1 cellular context compared by ENCODE assay signal in the genomic region with DNA sequence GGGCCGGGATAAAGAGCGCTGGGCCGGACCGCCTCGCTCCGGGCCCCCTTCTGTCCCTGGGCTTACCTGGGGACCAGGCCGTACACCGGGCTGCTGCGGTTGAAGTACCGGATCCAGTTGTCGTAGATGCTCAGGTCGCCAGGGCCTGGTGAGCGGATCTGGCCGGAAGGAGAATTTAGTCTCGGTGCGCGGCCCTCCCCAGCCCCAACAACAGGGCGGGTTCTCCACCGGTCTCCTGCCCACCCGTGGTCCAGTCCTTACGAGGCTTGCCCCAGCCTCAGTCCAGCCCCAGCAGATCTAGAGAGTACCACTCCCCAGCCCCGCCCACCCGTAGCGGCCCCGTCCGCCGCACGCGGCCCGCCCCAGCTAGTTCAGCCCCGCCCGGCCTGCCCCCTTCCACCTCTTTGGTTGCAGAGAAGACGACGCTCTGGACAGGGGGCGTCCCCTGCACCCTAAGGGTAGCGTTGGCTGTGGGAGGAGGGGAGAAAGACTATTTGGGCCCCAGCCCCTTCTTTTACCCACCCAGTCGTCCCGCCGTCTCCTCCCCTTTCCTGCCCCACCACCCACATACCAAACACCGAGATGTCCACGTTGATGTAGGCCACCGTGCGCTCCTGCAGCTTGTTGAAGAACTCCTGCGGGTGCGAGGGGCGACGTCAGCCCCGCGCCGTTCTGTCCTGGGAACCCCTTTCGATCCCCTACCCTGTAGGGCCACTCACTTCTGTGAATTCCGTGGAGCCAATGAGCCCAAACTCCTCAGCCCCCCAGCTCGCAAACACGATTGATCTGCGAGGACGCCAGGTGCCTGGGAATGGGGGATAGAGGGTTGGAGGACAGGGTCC.
TF ChIP-seq lines count a peak whose summit lies in the region.

No MANE protein-coding gene starts in this region.

TF ChIP-seq in GM23338, 12 proteins besides CTCF, POLR2A, EP300 and RAD21 (continued from another document):
- TF ChIP-seq, protein P1, sequence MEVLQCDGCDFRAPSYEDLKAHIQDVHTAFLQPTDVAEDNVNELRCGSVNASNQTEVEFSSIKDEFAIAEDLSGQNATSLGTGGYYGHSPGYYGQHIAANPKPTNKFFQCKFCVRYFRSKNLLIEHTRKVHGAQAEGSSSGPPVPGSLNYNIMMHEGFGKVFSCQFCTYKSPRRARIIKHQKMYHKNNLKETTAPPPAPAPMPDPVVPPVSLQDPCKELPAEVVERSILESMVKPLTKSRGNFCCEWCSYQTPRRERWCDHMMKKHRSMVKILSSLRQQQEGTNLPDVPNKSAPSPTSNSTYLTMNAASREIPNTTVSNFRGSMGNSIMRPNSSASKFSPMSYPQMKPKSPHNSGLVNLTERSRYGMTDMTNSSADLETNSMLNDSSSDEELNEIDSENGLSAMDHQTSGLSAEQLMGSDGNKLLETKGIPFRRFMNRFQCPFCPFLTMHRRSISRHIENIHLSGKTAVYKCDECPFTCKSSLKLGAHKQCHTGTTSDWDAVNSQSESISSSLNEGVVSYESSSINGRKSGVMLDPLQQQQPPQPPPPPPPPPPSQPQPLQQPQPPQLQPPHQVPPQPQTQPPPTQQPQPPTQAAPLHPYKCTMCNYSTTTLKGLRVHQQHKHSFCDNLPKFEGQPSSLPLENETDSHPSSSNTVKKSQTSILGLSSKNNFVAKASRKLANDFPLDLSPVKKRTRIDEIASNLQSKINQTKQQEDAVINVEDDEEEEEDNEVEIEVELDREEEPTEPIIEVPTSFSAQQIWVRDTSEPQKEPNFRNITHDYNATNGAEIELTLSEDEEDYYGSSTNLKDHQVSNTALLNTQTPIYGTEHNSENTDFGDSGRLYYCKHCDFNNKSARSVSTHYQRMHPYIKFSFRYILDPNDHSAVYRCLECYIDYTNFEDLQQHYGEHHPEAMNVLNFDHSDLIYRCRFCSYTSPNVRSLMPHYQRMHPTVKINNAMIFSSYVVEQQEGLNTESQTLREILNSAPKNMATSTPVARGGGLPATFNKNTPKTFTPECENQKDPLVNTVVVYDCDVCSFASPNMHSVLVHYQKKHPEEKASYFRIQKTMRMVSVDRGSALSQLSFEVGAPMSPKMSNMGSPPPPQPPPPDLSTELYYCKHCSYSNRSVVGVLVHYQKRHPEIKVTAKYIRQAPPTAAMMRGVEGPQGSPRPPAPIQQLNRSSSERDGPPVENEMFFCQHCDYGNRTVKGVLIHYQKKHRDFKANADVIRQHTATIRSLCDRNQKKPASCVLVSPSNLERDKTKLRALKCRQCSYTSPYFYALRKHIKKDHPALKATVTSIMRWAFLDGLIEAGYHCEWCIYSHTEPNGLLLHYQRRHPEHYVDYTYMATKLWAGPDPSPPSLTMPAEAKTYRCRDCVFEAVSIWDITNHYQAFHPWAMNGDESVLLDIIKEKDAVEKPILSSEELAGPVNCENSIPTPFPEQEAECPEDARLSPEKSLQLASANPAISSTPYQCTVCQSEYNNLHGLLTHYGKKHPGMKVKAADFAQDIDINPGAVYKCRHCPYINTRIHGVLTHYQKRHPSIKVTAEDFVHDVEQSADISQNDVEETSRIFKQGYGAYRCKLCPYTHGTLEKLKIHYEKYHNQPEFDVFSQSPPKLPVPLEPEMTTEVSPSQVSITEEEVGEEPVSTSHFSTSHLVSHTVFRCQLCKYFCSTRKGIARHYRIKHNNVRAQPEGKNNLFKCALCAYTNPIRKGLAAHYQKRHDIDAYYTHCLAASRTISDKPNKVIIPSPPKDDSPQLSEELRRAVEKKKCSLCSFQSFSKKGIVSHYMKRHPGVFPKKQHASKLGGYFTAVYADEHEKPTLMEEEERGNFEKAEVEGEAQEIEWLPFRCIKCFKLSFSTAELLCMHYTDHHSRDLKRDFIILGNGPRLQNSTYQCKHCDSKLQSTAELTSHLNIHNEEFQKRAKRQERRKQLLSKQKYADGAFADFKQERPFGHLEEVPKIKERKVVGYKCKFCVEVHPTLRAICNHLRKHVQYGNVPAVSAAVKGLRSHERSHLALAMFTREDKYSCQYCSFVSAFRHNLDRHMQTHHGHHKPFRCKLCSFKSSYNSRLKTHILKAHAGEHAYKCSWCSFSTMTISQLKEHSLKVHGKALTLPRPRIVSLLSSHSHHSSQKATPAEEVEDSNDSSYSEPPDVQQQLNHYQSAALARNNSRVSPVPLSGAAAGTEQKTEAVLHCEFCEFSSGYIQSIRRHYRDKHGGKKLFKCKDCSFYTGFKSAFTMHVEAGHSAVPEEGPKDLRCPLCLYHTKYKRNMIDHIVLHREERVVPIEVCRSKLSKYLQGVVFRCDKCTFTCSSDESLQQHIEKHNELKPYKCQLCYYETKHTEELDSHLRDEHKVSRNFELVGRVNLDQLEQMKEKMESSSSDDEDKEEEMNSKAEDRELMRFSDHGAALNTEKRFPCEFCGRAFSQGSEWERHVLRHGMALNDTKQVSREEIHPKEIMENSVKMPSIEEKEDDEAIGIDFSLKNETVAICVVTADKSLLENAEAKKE (CRISPR knock-in tag; IDR thresholded peaks at IDR 0.05) = no peak
